Comparison of ENCODE assay signal across 1 cellular context in genomic region chr18:46360841-46361240, GRCh38.
TF ChIP-seq lines count a peak whose summit lies in the region.

No MANE protein-coding gene starts in this region.

TF ChIP-seq in H1, 55 proteins besides CTCF, POLR2A, EP300 and RAD21 (continued from another document):
- TF ChIP-seq SP2 (IDR thresholded peaks at IDR 0.05; ENCODE audit: low read length) (no peak), TAF7 (optimal IDR thresholded peaks at IDR 0.05; ENCODE audit: borderline replicate concordance, low read depth, low read length) (no peak), ZNF274 (IDR thresholded peaks at IDR 0.05; ENCODE audit: borderline replicate concordance, extremely low read depth, low read length) (no peak), CEBPB (IDR thresholded peaks at IDR 0.05; ENCODE audit: low read depth, low read length) (no peak), CBX8 (IDR thresholded peaks at IDR 0.05; ENCODE audit: borderline replicate concordance, low read depth, low read length) (no peak)
